7 cellular contexts compared by ENCODE assay signal in the genomic region with DNA sequence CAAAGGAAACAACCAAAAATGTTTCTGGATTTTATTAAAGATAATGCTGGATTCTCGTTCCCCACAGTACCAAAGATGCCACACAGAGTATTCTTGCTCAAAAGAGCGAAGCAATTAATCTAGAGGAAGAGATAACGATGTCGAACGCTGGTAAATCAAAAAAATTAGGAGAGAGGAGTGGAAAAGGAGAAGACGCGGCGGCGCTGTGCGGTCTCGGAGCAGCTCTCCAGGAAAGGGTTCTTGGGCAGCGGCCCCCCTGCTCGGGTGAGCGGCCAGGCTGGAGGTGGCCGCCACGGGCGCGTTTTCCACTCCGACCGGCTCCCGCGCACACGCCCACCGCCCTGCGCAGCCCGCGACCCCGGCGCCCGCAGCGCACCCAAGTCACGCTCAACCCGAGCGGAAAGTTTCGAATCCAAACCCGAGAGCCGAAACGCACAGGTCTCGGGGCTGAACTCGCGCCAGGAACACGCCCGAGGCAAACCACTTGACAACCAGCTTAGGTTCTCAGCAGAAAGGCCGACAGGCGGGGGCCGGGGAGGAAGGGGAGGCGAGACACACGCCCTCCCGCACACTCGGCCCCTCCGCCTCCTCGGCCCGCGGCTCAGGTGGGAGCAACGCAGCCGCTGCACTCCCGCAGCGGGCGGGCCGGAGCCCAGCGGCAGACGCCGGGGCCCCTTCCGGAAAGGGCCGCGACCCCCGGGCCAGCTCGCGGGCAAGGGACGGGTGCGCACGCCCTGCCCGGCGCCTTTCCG. TPM values are rescaled to one million over a fixed set of nuclear protein-coding genes. Genes with fewer than 3 reads are reported as not detected.
DNase-seq lines count a peak whose midpoint lies in the region; ATAC-seq, FAIRE-seq and TF ChIP-seq lines count a peak whose summit lies in the region.

No MANE protein-coding gene starts in this region.

- intact Hi-C loops in kidney (cut with DNase I) = no loop called here

- TF ChIP-seq CTCF in GM12875 (IDR thresholded peaks at IDR 0.05; ENCODE audit: borderline replicate concordance, insufficient read depth, low read depth, low read length) (no peak), WI38 (IDR thresholded peaks at IDR 0.05; ENCODE audit: low read depth, low read length) (no peak), kidney (IDR thresholded peaks at IDR 0.05; ENCODE audit: borderline replicate concordance, extremely low read depth, insufficient read depth) (no peak)

- no peak for FAIRE-seq in kidney (lab: Jason Lieb, UNC)

- peak; percentile 40 for DNase-seq in NCI-H1105 (lab: John Stamatoyannopoulos, UW)
- peak; percentile 52 for DNase-seq in cerebellar cortex (ENCODE audit: low spot score)
- DNase-seq in kidney = peak; percentile 85
- DNase-seq in stimulated activated CD4-positive, alpha-beta T cell treated with anti-CD3 and anti-CD28 coated beads, Interleukin-15, amount 100 ng/mL, for 1 hour (ENCODE audit: low read depth in 1 of 2, low spot score in 1 of 2) = peak; percentile 7 to 19

- H3K9me3 ChIP-seq in kidney (ENCODE audit: control insufficient read depth in 1 of 2, low read length in 2 of 2) = no peaks in the 10 kb centered on the region

- peaks cover 0 to 7% of the 10 kb centered on the region in 2 donors for H3K4me1 ChIP-seq in kidney (ENCODE audit: control insufficient read depth in 1 of 2, insufficient read depth in 1 of 2, low read depth in 1 of 2, low read length in 2 of 2)

- peak overlapping the region; percentile 11 to 37 for H3K9ac ChIP-seq in kidney (ENCODE audit: low read length in 2 of 2)

- ATAC-seq in HG02571 (IDR thresholded peaks at IDR 0.05; ENCODE audit: unreplicated experiment) = peak; percentile 44

- peak overlapping the region; percentile 87 for H3K4me3 ChIP-seq in GM12875 (ENCODE audit: low read depth, low read length)
- peak overlapping the region; percentile 84 for H3K4me3 ChIP-seq in WI38 (ENCODE audit: low read depth, low read length)
- peak overlapping the region; percentile 60 to 76 for H3K4me3 ChIP-seq in kidney (ENCODE audit: low read length in 2 of 2)

- H3K27ac ChIP-seq in kidney (ENCODE audit: low read depth in 2 of 2, low read length in 2 of 2) = peak overlapping the region in 1 of 2 donors; percentile 32

- no peaks in the 10 kb centered on the region for H3K36me3 ChIP-seq in kidney (ENCODE audit: control insufficient read depth in 1 of 2, insufficient read depth in 2 of 2, low read length in 2 of 2)

RNA-seq across cellular contexts. Expression of gene SRPK2, which starts 0.9 kb away (rescaled TPM):
- 43.1 TPM for total RNA-seq in kidney
- 9.9 TPM for polyA plus RNA-seq in kidney (ENCODE audit: insufficient read depth, low read depth, low replicate concordance)

Comparison
In these comparisons a context has a peak if more than half of its experiments do, and no peak if none do; other contexts are left out.
1. DNase-seq: peak in every context shown above with its lines; median percentile 85 in kidney; 52 in cerebellar cortex; 40 in NCI-H1105; 13 in stimulated activated CD4-positive, alpha-beta T cell treated with anti-CD3 and anti-CD28 coated beads, Interleukin-15, amount 100 ng/mL, for 1 hour.